In the genomic region with DNA sequence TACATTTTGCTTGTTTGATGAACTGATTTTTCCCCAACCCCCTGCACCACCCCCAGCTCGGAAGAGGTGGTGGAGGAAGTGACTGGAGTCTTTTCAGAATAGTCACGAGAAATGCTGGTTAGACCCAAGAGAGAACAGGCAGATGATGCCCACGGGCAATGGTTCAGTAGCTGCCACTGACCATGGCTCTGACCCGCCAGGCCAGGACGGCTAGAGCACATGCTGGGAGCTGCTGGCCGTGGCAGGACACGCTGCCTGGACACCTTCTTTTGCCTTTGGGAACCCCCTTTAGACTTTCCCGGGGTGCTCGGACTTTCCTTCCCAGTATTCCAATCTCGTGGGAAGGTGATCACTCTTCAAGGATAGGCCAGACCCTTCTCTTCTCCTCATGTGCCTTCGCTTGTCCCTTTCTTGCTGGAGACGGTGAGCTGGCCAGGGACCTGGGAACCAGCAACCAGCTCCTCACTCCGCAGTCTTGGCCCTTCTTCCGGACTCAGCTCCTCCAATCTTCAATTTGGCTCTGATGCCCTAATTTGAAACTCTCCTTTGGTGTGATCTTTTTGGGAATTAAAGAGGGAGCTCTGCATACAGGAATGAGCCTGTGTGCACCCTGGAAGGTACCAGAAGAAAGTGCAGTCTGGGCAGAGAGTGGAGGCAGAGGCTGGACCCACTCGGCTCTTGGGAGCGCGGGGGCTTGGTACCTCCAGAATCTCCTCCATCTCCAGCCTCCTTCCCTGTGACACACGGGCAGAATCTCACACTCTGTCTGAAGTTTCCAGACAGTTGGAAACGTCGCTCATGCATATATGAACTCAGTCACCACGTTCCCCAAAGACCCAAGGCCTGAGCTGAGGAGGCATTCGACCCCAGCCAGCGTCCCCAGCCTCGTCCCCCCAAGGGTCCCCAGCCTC, we compare ENCODE assay signal across 22 cellular contexts. TPM values are rescaled to one million over a fixed set of nuclear protein-coding genes. Genes with fewer than 3 reads are reported as not detected.
DNase-seq lines count a peak whose midpoint lies in the region; ATAC-seq, FAIRE-seq and TF ChIP-seq lines count a peak whose summit lies in the region.
"Had no signal": no experiment of that assay in that cellular context is flagged by ENCODE, and none has a peak within 500 bp of the region (broad histone marks: within the 10 kb centered on the region; RNA-seq: fewer than 3 reads in every experiment).

No MANE protein-coding gene starts in this region.

- H4K5ac ChIP-seq in H1 (ENCODE audit: insufficient read length, low read depth, low read length): no peak overlapping the region

- H3K9me3 ChIP-seq in RWPE2 (ENCODE audit: severe bottlenecking) (no peaks in the 10 kb centered on the region), H1 (ENCODE audit: insufficient read depth in 2 of 2, low read depth in 1 of 2, low read length in 1 of 2) (no peaks in the 10 kb centered on the region), mucosa of descending colon (no peaks in the 10 kb centered on the region), psoas muscle (no peaks in the 10 kb centered on the region)
- H3K9me3 ChIP-seq: SK-N-SH had no signal

- no peak overlapping the region for H2BK120ac ChIP-seq in H1 (replicated peaks; ENCODE audit: low read depth, low read length)

- no peak overlapping the region for H2BK5ac ChIP-seq in H1 (ENCODE audit: low read depth, low read length)

- WGBS in H1 (ENCODE audit: extremely low coverage in 1 of 2, insufficient coverage in 1 of 2, insufficient read length in 1 of 2, insufficient replicate concordance in 2 of 2, low coverage in 1 of 2, low lambda C conversion rate in 2 of 2, missing lambda C conversion rate in 1 of 2), 2 experiments: 94% methylated on average over 21 of the region's 24 CpGs; no CpG with 5 or more reads in 1 of the 2 experiments
- 88 to 91% (median 89%) methylated on average over 24 of the region's 24 CpGs for WGBS in psoas muscle, 3 donors

- H3K36me3 ChIP-seq in RWPE2 (ENCODE audit: low read depth): no peaks in the 10 kb centered on the region
- no peaks in the 10 kb centered on the region for H3K36me3 ChIP-seq in H1 (ENCODE audit: control insufficient read depth in 2 of 4, insufficient read depth in 4 of 4, low read length in 3 of 4)
- H3K36me3 ChIP-seq in mucosa of descending colon (ENCODE audit: low read depth): no peaks in the 10 kb centered on the region
- H3K36me3 ChIP-seq in psoas muscle (ENCODE audit: insufficient read depth in 1 of 2, low read depth in 1 of 2): no peaks in the 10 kb centered on the region
- H3K36me3 ChIP-seq in brain microvascular endothelial cell (replicated peaks): no peaks in the 10 kb centered on the region

- H3K56ac ChIP-seq in H1 (replicated peaks; ENCODE audit: insufficient read length, low read depth, low read length): no peak overlapping the region

- DNase-seq in RWPE2 (ENCODE audit: low spot score) (peak; percentile 30), H1 (ENCODE audit: low read depth in 1 of 2, low spot score in 2 of 2) (no peak), mucosa of descending colon (peak in 2 of 3 donors; percentile 24 to 25), psoas muscle (peak; percentile 8 to 11), brain microvascular endothelial cell (no peak)
- no peak for DNase-seq in activated CD4-positive, alpha-beta T cell treated with anti-CD3 and anti-CD28 coated beads for 4 hours
- DNase-seq: C1 segment of cervical spinal cord; CD4-positive, alpha-beta memory T cell; COR-L47; DMS53; NCI-H1048; NCI-H1417; NCI-H1694; NCI-H2029 treated with DMSO at 0.1 percent for 48 hours; NCI-H2227 treated with DMSO at 0.1 percent for 48 hours; NCI-H526 treated with DMSO at 0.1 percent for 48 hours; SK-N-SH had no signal

- H3K27ac ChIP-seq in RWPE2 (ENCODE audit: poor library complexity, severe bottlenecking) (no peak overlapping the region), H1 (ENCODE audit: low read depth, low read length) (no peak overlapping the region), psoas muscle (no peak overlapping the region), brain microvascular endothelial cell (no peak overlapping the region)
- H3K27ac ChIP-seq: KMS-11, RWPE1 had no signal

- FAIRE-seq in H1 (lab: Jason Lieb, UNC): no peak

- peaks cover 8% of the 10 kb centered on the region; the same call in 1 of the 2 replicates for H3K23me2 ChIP-seq in H1 (ENCODE audit: low read depth, low read length)

- no peaks in the 10 kb centered on the region for H4K20me1 ChIP-seq in H1 (replicated peaks in 1 of 2; ENCODE audit: control insufficient read depth in 1 of 2, insufficient read depth in 2 of 2, low read length in 2 of 2)

- H4K8ac ChIP-seq in H1 (ENCODE audit: extremely low read depth, insufficient read depth, low read length): no peak overlapping the region

- TF ChIP-seq POLR2A in H1 (IDR thresholded peaks at IDR 0.05; ENCODE audit: control extremely low read depth in 1 of 2, low read depth in 2 of 2, low read length in 2 of 2): no peak

- no peaks in the 10 kb centered on the region for H3K79me2 ChIP-seq in H1 (ENCODE audit: control insufficient read depth in 1 of 2, insufficient read depth in 2 of 2, low read length in 2 of 2)

- no peak overlapping the region for H2BK15ac ChIP-seq in H1 (ENCODE audit: low read length)

- TF ChIP-seq RAD21 in H1 (IDR thresholded peaks at IDR 0.05 in 1 of 2, conservative IDR thresholded peaks at IDR 0.05 in 1 of 2; ENCODE audit: low read depth in 2 of 2, low read length in 2 of 2): no peak

- TF ChIP-seq EP300 in H1 (IDR thresholded peaks at IDR 0.05; ENCODE audit: borderline replicate concordance in 1 of 2, low read depth in 2 of 2, low read length in 2 of 2): no peak

- peak overlapping the region; percentile 27; the same call in 1 of the 2 replicates for H2BK12ac ChIP-seq in H1 (ENCODE audit: low read depth, low read length)

- POLR2A ChIA-PET in H1 (lab: Charles Lee; ENCODE audit: partially characterized antibody): interaction anchor here (1.3 kb wide), 1 partner anchor 12 kb away, joined by 5 read pairs; no protein-coding TSS in a partner anchor

- CTCF ChIA-PET in H1 (lab: Charles Lee; ENCODE audit: partially characterized antibody): interaction anchor here (0.6 to 10.8 kb wide), 6 partner anchors 8 to 1152 kb away, joined by 3 to 112 read pairs (median 4); no protein-coding TSS in a partner anchor

- peaks cover 3% of the 10 kb centered on the region for H3K4me1 ChIP-seq in RWPE2 (ENCODE audit: insufficient read depth, poor library complexity, severe bottlenecking)
- H3K4me1 ChIP-seq in H1 (replicated peaks in 1 of 4; ENCODE audit: control insufficient read depth in 3 of 4, insufficient read depth in 4 of 4, low read length in 3 of 4): peaks cover 0 to 12% (median 10%) of the 10 kb centered on the region in 4 experiments; a peak in 6 of 7 replicates
- H3K4me1 ChIP-seq in mucosa of descending colon (ENCODE audit: low read depth): peaks cover 17% of the 10 kb centered on the region
- H3K4me1 ChIP-seq in psoas muscle: peaks cover under 1% of the 10 kb centered on the region

- in situ Hi-C loops in brain microvascular endothelial cell (cut with HindIII; ENCODE audit: low pct_ligation_motif_present, low sequenced_read_pairs): no loop called here

- H3K27me3 ChIP-seq in RWPE2 (ENCODE audit: insufficient read depth, poor library complexity, severe bottlenecking) (peaks cover 7% of the 10 kb centered on the region), H1 (replicated peaks in 1 of 4; ENCODE audit: control insufficient read depth in 3 of 4, extremely low read depth in 1 of 4, insufficient read depth in 3 of 4, low read length in 3 of 4) (no peaks in the 10 kb centered on the region; a peak in 2 of 7 replicates), psoas muscle (ENCODE audit: insufficient read depth in 3 of 3, low read length in 2 of 3) (peaks cover 0 to 36% (median 4%) of the 10 kb centered on the region in 3 donors), brain microvascular endothelial cell (replicated peaks) (peaks cover 26% of the 10 kb centered on the region)

- ATAC-seq in RWPE2 (ENCODE audit: low read depth) (no peak), mucosa of descending colon (no peak), psoas muscle (no peak), HG03108 (IDR thresholded peaks at IDR 0.05; ENCODE audit: unreplicated experiment) (no peak)
- ATAC-seq: HCT116 had no signal

- H3K23ac ChIP-seq in H1 (ENCODE audit: insufficient read length): no peak overlapping the region

- no peak overlapping the region for H3K4me2 ChIP-seq in H1 (ENCODE audit: insufficient read depth in 1 of 2, low read depth in 2 of 2, low read length in 2 of 2)
- H3K4me2 ChIP-seq: KMS-11, SK-N-SH had no signal

- no peak overlapping the region for H3K14ac ChIP-seq in H1 (ENCODE audit: insufficient read length)

- H3K79me1 ChIP-seq in H1 (ENCODE audit: low read depth, low read length): no peaks in the 10 kb centered on the region

- no peak overlapping the region for H3K4ac ChIP-seq in H1 (replicated peaks; ENCODE audit: insufficient read length, low read depth, low read length)

- intact Hi-C loops in mucosa of descending colon (cut with DNase I, micrococcal nuclease): loop anchor here in 1 of 2 donors (10.0 kb wide), 1 partner anchor 165 kb away; no protein-coding TSS in a partner anchor
- intact Hi-C loops in psoas muscle (cut with DNase I): loop anchor here in 1 of 2 donors (10.0 kb wide), 1 partner anchor 165 kb away; no protein-coding TSS in a partner anchor

- no peak overlapping the region for H3K4me3 ChIP-seq in RWPE2 (ENCODE audit: severe bottlenecking)
- H3K4me3 ChIP-seq in H1 (ENCODE audit: extremely low read depth in 1 of 4, insufficient read depth in 2 of 4, low read depth in 3 of 4, low read length in 4 of 4): no peak overlapping the region
- no peak overlapping the region for H3K4me3 ChIP-seq in mucosa of descending colon
- H3K4me3 ChIP-seq in psoas muscle: no peak overlapping the region
- H3K4me3 ChIP-seq in brain microvascular endothelial cell (ENCODE audit: low read depth, low read length): no peak overlapping the region

- no peak overlapping the region for H2BK20ac ChIP-seq in H1 (ENCODE audit: low read length)

- no peak overlapping the region for H3K9ac ChIP-seq in H1 (replicated peaks in 1 of 4; ENCODE audit: extremely low read depth in 1 of 4, low read depth in 3 of 4, low read length in 3 of 4)
- H3K9ac ChIP-seq: KMS-11, SK-N-SH had no signal

- no peak overlapping the region for H2AFZ ChIP-seq in H1 (ENCODE audit: low read length)

- no peak overlapping the region for H3K18ac ChIP-seq in H1 (ENCODE audit: extremely low read depth, low read length)

- TF ChIP-seq CTCF in RWPE2 (IDR thresholded peaks at IDR 0.05; ENCODE audit: poor library complexity, severe bottlenecking): no peak
- TF ChIP-seq CTCF in H1 (IDR thresholded peaks at IDR 0.05; ENCODE audit: control extremely low read depth in 1 of 3, insufficient read depth in 1 of 3, low read depth in 1 of 3, low read length in 3 of 3): no peak
- no peak for TF ChIP-seq CTCF in mucosa of descending colon (IDR thresholded peaks at IDR 0.05)
- no peak for TF ChIP-seq CTCF in psoas muscle (IDR thresholded peaks at IDR 0.05)
- no peak for TF ChIP-seq CTCF in brain microvascular endothelial cell (IDR thresholded peaks at IDR 0.05; ENCODE audit: low read depth, low read length, missing control alignments)

- no peak overlapping the region for H2AK5ac ChIP-seq in H1 (ENCODE audit: low read depth, low read length)

- H4K91ac ChIP-seq in H1 (replicated peaks; ENCODE audit: insufficient read length, low read length): no peak overlapping the region

RNA-seq across cellular contexts. Expression of a gene that starts 4.0 kb away (rescaled TPM):
- total RNA-seq in H1 (2021; fragmentation: NEBNext Ultra II Directional; extraction: Animal tissue kit (Norgen Biotek cat#: 25700)): 45.7 and 45.9 TPM in 2 replicates
- polyA plus RNA-seq in H1 (2011; rRNA removed): 39.2 and 46.7 TPM in 2 replicates
- 39.6 TPM for polyA plus RNA-seq in H1 (2011; cell fraction: cytosol; rRNA removed)
- 71.9 TPM for polyA plus RNA-seq in H1 (2011; cell fraction: nucleus; rRNA removed)
- 36.3 to 41.3 TPM (median 40.5 TPM) in 4 replicates for polyA plus RNA-seq in H1 (2012, experiment 1 of 2)
- 37.8 TPM for polyA plus RNA-seq in H1 (2012, experiment 2 of 2)
- polyA plus RNA-seq in H1 (2013, experiment 1 of 2): 28.8 TPM
- polyA plus RNA-seq in H1 (2013, experiment 2 of 2): 30.4 TPM
- 22.5 and 33.8 TPM in 2 replicates for polyA minus RNA-seq in H1 (2011; rRNA and poly(A)+ RNA removed)
- polyA minus RNA-seq in H1 (2011; cell fraction: cytosol; rRNA and poly(A)+ RNA removed): 25.3 TPM
- 43.2 TPM for polyA minus RNA-seq in H1 (2011; cell fraction: nucleus; rRNA and poly(A)+ RNA removed)
- 100 to 1,000 TPM in 2 of 3 donors, 10 to 100 TPM in 1; 98.4 to 200 (median 167) TPM for total RNA-seq in mucosa of descending colon
- 1 to 10 TPM; 1.4 to 4.3 (median 1.8) TPM for total RNA-seq in psoas muscle
- polyA plus RNA-seq in psoas muscle: 1 to 10 TPM; 1.2 to 1.8 (median 1.8) TPM
- polyA plus RNA-seq: IgD-negative memory B cell had no signal

Comparison
In these comparisons a context has a peak if more than half of its experiments do, and no peak if none do; other contexts are left out.
1. DNase-seq: peak in RWPE2 (single experiment), mucosa of descending colon (2 of 3) and psoas muscle (2 of 2); none in H1 (0 of 2), brain microvascular endothelial cell (single experiment) and activated CD4-positive, alpha-beta T cell treated with anti-CD3 and anti-CD28 coated beads for 4 hours (0 of 2).